2 cellular contexts compared by ENCODE assay signal in genomic region chr1:161389158-161389557, GRCh38.
TF ChIP-seq lines count a peak whose summit lies in the region.

No MANE protein-coding gene starts in this region.

TF ChIP-seq in GM12878, 131 proteins besides CTCF, POLR2A, EP300 and RAD21:
- TF ChIP-seq MLLT1 (IDR thresholded peaks at IDR 0.05) (0 out of 2 replicates have a peak, but pooled peaks have one; percentile 59), PML (IDR thresholded peaks at IDR 0.05; ENCODE audit: low read length) (0 out of 2 replicates have a peak, but pooled peaks have one; percentile 6)

TF ChIP-seq in HepG2, 621 proteins besides CTCF, POLR2A, EP300 and RAD21:
- TF ChIP-seq KDM3A (CRISPR knock-in tag; IDR thresholded peaks at IDR 0.05; ENCODE audit: low read depth) (0 out of 2 replicates have a peak, but pooled peaks have one; percentile 3), ATF5 (CRISPR knock-in tag; IDR thresholded peaks at IDR 0.05; ENCODE audit: low read depth) (0 out of 2 replicates have a peak, but pooled peaks have one; percentile 0), ZNF550 (CRISPR knock-in tag; IDR thresholded peaks at IDR 0.05; ENCODE audit: borderline replicate concordance) (0 out of 2 replicates have a peak, but pooled peaks have one; percentile 5), ZBTB33 (CRISPR knock-in tag; IDR thresholded peaks at IDR 0.05) (peak; percentile 75)
